Comparison of ENCODE assay signal across 29 cellular contexts in the genomic region with DNA sequence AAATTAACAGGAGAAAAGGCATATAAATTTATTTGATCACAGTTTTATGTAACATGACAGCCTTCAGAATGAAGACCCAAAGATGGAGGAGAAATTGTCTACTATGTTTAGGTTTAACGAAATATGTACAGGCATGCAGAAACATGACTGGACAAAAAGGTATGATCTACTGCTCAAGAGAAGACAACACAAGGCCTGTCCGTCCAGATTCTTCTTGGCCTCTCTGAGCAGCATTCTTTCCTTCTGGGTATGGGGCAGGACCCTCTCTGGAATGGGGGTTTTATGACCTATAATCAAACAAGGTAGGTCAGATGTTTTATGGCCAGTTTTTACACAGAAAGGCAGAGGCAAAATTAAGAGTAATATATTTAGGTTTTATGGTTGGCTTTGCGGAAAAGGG. TPM values are rescaled to one million over a fixed set of nuclear protein-coding genes. Genes with fewer than 3 reads are reported as not detected.
DNase-seq lines count a peak whose midpoint lies in the region; ATAC-seq, FAIRE-seq and TF ChIP-seq lines count a peak whose summit lies in the region.
"Had no signal": no experiment of that assay in that cellular context is flagged by ENCODE, and none has a peak within 500 bp of the region (broad histone marks: within the 10 kb centered on the region; RNA-seq: fewer than 3 reads in every experiment).

No MANE protein-coding gene starts in this region.

- H4K20me1 ChIP-seq in astrocyte (ENCODE audit: insufficient read depth, low read length) (peaks cover 9% of the 10 kb centered on the region), hepatocyte (ENCODE audit: insufficient read depth, poor library complexity, severe bottlenecking) (no peaks in the 10 kb centered on the region), smooth muscle cell (ENCODE audit: low read depth) (peaks cover 17% of the 10 kb centered on the region)

- H3K27ac ChIP-seq in astrocyte (ENCODE audit: low read depth, low read length): no peak overlapping the region
- H3K27ac ChIP-seq in hepatocyte: peak overlapping the region; percentile 65
- H3K27ac ChIP-seq in smooth muscle cell (ENCODE audit: low read depth): peak overlapping the region; percentile 62
- H3K27ac ChIP-seq: A549; BLaER1 treated with 17β-estradiol and CSF1 and Interleukin-3, amounts not matched to agents 10 nM and 100 nM; SJSA1 had no signal

- WGBS in hepatocyte (ENCODE audit: low lambda C conversion rate, missing lambda C conversion rate): 73% methylated on average over 3 of the region's 3 CpGs
- WGBS in smooth muscle cell (ENCODE audit: low lambda C conversion rate): 87% methylated on average over 3 of the region's 3 CpGs

- TF ChIP-seq CTCF in astrocyte (IDR thresholded peaks at IDR 0.05; ENCODE audit: insufficient read depth, low read depth, low read length) (no peak), hepatocyte (IDR thresholded peaks at IDR 0.05; ENCODE audit: poor library complexity) (no peak), smooth muscle cell (IDR thresholded peaks at IDR 0.05; ENCODE audit: borderline replicate concordance, insufficient read depth, poor library complexity, severe bottlenecking) (no peak)

- no peak overlapping the region for H3K4me3 Mint-ChIP-seq in astrocyte (ENCODE audit: unreplicated experiment)
- H3K4me3 Mint-ChIP-seq: CD4-positive, alpha-beta T cell had no signal

- H2AFZ ChIP-seq in astrocyte (ENCODE audit: low read depth, low read length): no peak overlapping the region
- no peak overlapping the region for H2AFZ ChIP-seq in hepatocyte
- H2AFZ ChIP-seq in smooth muscle cell (ENCODE audit: low read depth): no peak overlapping the region

- H3K9me3 Mint-ChIP-seq in astrocyte (ENCODE audit: unreplicated experiment): no peaks in the 10 kb centered on the region
- H3K9me3 Mint-ChIP-seq: CD4-positive, alpha-beta T cell had no signal

- H3K27me3 Mint-ChIP-seq in astrocyte (ENCODE audit: low read depth, unreplicated experiment): no peaks in the 10 kb centered on the region
- H3K27me3 Mint-ChIP-seq: CD4-positive, alpha-beta T cell had no signal

- H3K4me1 Mint-ChIP-seq in astrocyte (ENCODE audit: low read depth, unreplicated experiment): no peaks in the 10 kb centered on the region

- no peaks in the 10 kb centered on the region for H3F3A ChIP-seq in smooth muscle cell (ENCODE audit: low read depth)

- no peaks in the 10 kb centered on the region for H3K4me1 ChIP-seq in astrocyte (ENCODE audit: insufficient read depth, low read length)
- H3K4me1 ChIP-seq in hepatocyte (ENCODE audit: insufficient read depth): peaks cover 15% of the 10 kb centered on the region
- H3K4me1 ChIP-seq in smooth muscle cell (ENCODE audit: low read depth): no peaks in the 10 kb centered on the region
- H3K4me1 ChIP-seq: A549; BLaER1 treated with 17β-estradiol and CSF1 and Interleukin-3, amounts not matched to agents 10 nM and 100 nM; HAP-1; SJSA1 had no signal

- peaks cover 1% of the 10 kb centered on the region for H3K79me2 ChIP-seq in astrocyte (ENCODE audit: insufficient read depth, low read length)
- H3K79me2 ChIP-seq in hepatocyte: peaks cover 4% of the 10 kb centered on the region
- H3K79me2 ChIP-seq in smooth muscle cell (ENCODE audit: low read depth): peaks cover 4% of the 10 kb centered on the region

- FAIRE-seq in astrocyte (lab: Jason Lieb, UNC): no peak
- FAIRE-seq: A549, GM12891 had no signal

- H3K4me2 ChIP-seq in astrocyte (ENCODE audit: low read length) (no peak overlapping the region), hepatocyte (no peak overlapping the region), smooth muscle cell (no peak overlapping the region)
- H3K4me2 ChIP-seq: A549; BLaER1 treated with 17β-estradiol and CSF1 and Interleukin-3, amounts not matched to agents 10 nM and 100 nM had no signal

- H3K27ac Mint-ChIP-seq in astrocyte (ENCODE audit: unreplicated experiment): peak overlapping the region; percentile 43
- H3K27ac Mint-ChIP-seq: CD4-positive, alpha-beta T cell had no signal

- no peak for ATAC-seq in HG02763 (IDR thresholded peaks at IDR 0.05; ENCODE audit: unreplicated experiment)
- ATAC-seq: A549 had no signal

- H3K9me2 ChIP-seq in hepatocyte (replicated peaks; ENCODE audit: insufficient read depth): no peaks in the 10 kb centered on the region

- no peaks in the 10 kb centered on the region for H3K27me3 ChIP-seq in astrocyte (ENCODE audit: insufficient read depth, low read length)
- no peaks in the 10 kb centered on the region for H3K27me3 ChIP-seq in hepatocyte
- no peaks in the 10 kb centered on the region for H3K27me3 ChIP-seq in smooth muscle cell (ENCODE audit: low read depth)
- H3K27me3 ChIP-seq: BLaER1 treated with 17β-estradiol and CSF1 and Interleukin-3, amounts not matched to agents 10 nM and 100 nM; SJSA1 had no signal

- H3K4me3 ChIP-seq in astrocyte (ENCODE audit: insufficient read depth, low read depth, low read length): no peak overlapping the region
- H3K4me3 ChIP-seq in hepatocyte: no peak overlapping the region
- no peak overlapping the region for H3K4me3 ChIP-seq in smooth muscle cell
- H3K4me3 ChIP-seq: A549; BLaER1 treated with 17β-estradiol and CSF1 and Interleukin-3, amounts not matched to agents 10 nM and 100 nM; HAP-1; SJSA1 had no signal

- peak; percentile 23 for DNase-seq in ELF-1 (ENCODE audit: low read depth, low spot score)
- DNase-seq in astrocyte (ENCODE audit: low read depth): no peak
- DNase-seq in hepatocyte (ENCODE audit: low spot score): no peak
- no peak for DNase-seq in smooth muscle cell (lab: John Stamatoyannopoulos, UW; ENCODE audit: unreplicated experiment)
- no peak for DNase-seq in EL
- DNase-seq in NCI-H2171 treated with DMSO at 0.1 percent for 48 hours (lab: John Stamatoyannopoulos, UW): no peak
- DNase-seq: AML-193; CD4-positive, alpha-beta T cell; DMS53; GDM1; GOT3; IMR-90; KG1; MM.1S; NCI-H1048; NCI-H1417; NCI-H1694; NCI-H2029 treated with DMSO at 0.1 percent for 48 hours; NCI-H226; NCI-H510A; NCI-H69; Right ventricle myocardium superior; RPMI8226 had no signal

- H3K36me3 ChIP-seq in astrocyte (ENCODE audit: insufficient read depth, low read length) (peaks cover 38% of the 10 kb centered on the region), hepatocyte (replicated peaks; ENCODE audit: insufficient read depth, low read depth) (no peaks in the 10 kb centered on the region), smooth muscle cell (ENCODE audit: low read depth) (peaks cover 29% of the 10 kb centered on the region)

- H3K9ac ChIP-seq in astrocyte (ENCODE audit: low read length): no peak overlapping the region
- no peak overlapping the region for H3K9ac ChIP-seq in smooth muscle cell (ENCODE audit: low read depth)
- H3K9ac ChIP-seq: BLaER1 treated with 17β-estradiol and CSF1 and Interleukin-3, amounts not matched to agents 10 nM and 100 nM had no signal

- H3K36me3 Mint-ChIP-seq in astrocyte (ENCODE audit: low read depth, unreplicated experiment): peaks cover 17% of the 10 kb centered on the region

- H3K9me3 ChIP-seq in astrocyte (ENCODE audit: insufficient read depth, low read depth, low read length) (no peaks in the 10 kb centered on the region), hepatocyte (ENCODE audit: low read depth) (no peaks in the 10 kb centered on the region), smooth muscle cell (replicated peaks; ENCODE audit: low read depth) (no peaks in the 10 kb centered on the region)
- H3K9me3 ChIP-seq: A549; BLaER1 treated with 17β-estradiol and CSF1 and Interleukin-3, amounts not matched to agents 10 nM and 100 nM; HAP-1; SJSA1 had no signal

RNA-seq across cellular contexts. Expression of gene SYNJ1, which starts 13.5 kb away (rescaled TPM):
- 11.9 and 12.9 TPM in 2 replicates for total RNA-seq in astrocyte
- 4.7 and 8.9 TPM in 2 replicates for total RNA-seq in hepatocyte
- polyA plus RNA-seq in hepatocyte: 3.9 and 7.8 TPM in 2 replicates
- 7.9 and 8.5 TPM in 2 replicates for total RNA-seq in smooth muscle cell
- 2.7 and 5.4 TPM in 2 replicates for polyA plus RNA-seq in smooth muscle cell

RNA-seq across cellular contexts. Expression of gene PAXBP1, which starts 30.2 kb away (rescaled TPM):
- total RNA-seq in astrocyte (20.5 and 25.8 TPM in 2 replicates), hepatocyte (44.5 and 50.9 TPM in 2 replicates), smooth muscle cell (43.2 and 53.8 TPM in 2 replicates)
- polyA plus RNA-seq in hepatocyte (17.9 and 28.8 TPM in 2 replicates), smooth muscle cell (11.9 and 17.9 TPM in 2 replicates)
